Comparison of ENCODE assay signal across 9 cellular contexts in the genomic region with DNA sequence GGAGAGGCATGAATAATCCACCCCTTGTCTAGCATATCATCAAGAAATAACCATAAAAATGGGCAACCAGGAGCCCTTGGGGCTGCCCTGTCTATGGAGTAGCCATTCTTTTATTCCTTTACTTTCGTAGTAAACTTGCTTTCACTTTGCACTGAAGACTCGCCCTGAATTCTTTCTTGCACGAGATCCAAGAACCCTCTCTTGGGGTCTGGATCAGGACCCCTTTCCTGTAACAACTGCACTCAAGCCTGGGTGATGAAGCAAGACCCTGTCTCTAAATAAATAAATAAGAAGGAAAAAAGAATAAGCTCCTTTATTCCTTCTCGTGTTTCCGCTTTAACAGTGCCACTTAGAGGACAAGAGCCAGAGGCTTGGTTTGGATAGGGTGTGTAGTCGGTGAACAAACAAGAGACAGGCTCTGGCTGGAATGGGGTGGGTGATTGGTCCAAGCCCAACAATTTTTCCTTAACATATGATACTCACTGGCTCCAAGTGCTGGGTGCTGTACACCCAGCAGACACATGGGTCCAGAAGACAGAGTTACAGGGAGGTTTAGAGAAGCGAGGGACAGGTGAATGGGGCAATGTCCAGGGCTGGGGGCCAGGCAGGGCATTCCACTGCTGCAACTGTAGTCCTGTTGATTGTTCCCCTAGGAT.
A peak's percentile ranks its signal among the peaks of the same experiment; 100 is the strongest.
DNase-seq lines count a peak whose midpoint lies in the region; ATAC-seq, FAIRE-seq and TF ChIP-seq lines count a peak whose summit lies in the region.
"Had no signal": no experiment of that assay in that cellular context is flagged by ENCODE, and none has a peak within 500 bp of the region (broad histone marks: within the 10 kb centered on the region; RNA-seq: fewer than 3 reads in every experiment).

No MANE protein-coding gene starts in this region.

- CTCF ChIA-PET in K562 (lab: Yijun Ruan, JAX; ENCODE audit: low intra/inter-chr PET ratio), result no interaction called here
- CTCF ChIA-PET in activated CD8-positive, alpha-beta T cell treated with anti-CD3 and anti-CD28 coated beads for 36 hours (lab: Charles Lee), result interaction anchor here (1.5 to 2.6 kb wide), 3 partner anchors 9 to 98 kb away, joined by 4 to 11 read pairs (median 5); no protein-coding TSS in a partner anchor

- H4K20me1 ChIP-seq in K562 (replicated peaks; ENCODE audit: control insufficient read depth, insufficient read depth, low read length), result no peaks in the 10 kb centered on the region

- ATAC-seq in K562, result peak; percentile 72
- ATAC-seq in lower lobe of right lung, result peak; percentile 89 to 92
- ATAC-seq in activated CD8-positive, alpha-beta T cell treated with anti-CD3 and anti-CD28 coated beads for 36 hours, result no peak
- no peak for ATAC-seq in GM21423 (IDR thresholded peaks at IDR 0.05; ENCODE audit: unreplicated experiment)

- DNase-seq in NCI-H146 (lab: John Stamatoyannopoulos, UW) (peak; percentile 24), NCI-H146 treated with DMSO at 0.1 percent for 48 hours (lab: John Stamatoyannopoulos, UW; ENCODE audit: unreplicated experiment) (no peak), K562 (ENCODE audit: extremely low read depth in 1 of 4, low spot score in 3 of 4) (no peak), lower lobe of right lung (no peak), type B pancreatic cell (ENCODE audit: extremely low spot score, unreplicated experiment) (no peak), ACHN (no peak)
- no peak for DNase-seq in activated CD8-positive, alpha-beta T cell treated with anti-CD3 and anti-CD28 coated beads for 36 hours
- DNase-seq: NCI-H1930 had no signal

- 0 out of 3 replicates have a peak overlapping the region, but pooled peaks have one; percentile 35 for H3K27ac ChIP-seq in K562 (ENCODE audit: extremely low read depth, low read depth, low read length)
- peak overlapping the region; percentile 54 for H3K27ac ChIP-seq in lower lobe of right lung

- no peaks in the 10 kb centered on the region for H3K36me3 Mint-ChIP-seq in type B pancreatic cell
- no peaks in the 10 kb centered on the region for H3K36me3 Mint-ChIP-seq in activated CD8-positive, alpha-beta T cell treated with anti-CD3 and anti-CD28 coated beads for 36 hours (ENCODE audit: low read depth)

- WGBS in K562 (ENCODE audit: insufficient coverage, low coverage, missing lambda C conversion rate), result 29% methylated on average over 7 of the region's 7 CpGs

- H3K4me3 ChIP-seq in K562, result peak overlapping the region; percentile 33
- peak overlapping the region; percentile 48 for H3K4me3 ChIP-seq in lower lobe of right lung

- TF ChIP-seq POLR2A in K562 (conservative IDR thresholded peaks at IDR 0.05), result no peak

- no peak for TF ChIP-seq RAD21 in K562 (CRISPR knock-in tag; conservative IDR thresholded peaks at IDR 0.05 in 1 of 2, IDR thresholded peaks at IDR 0.05 in 1 of 2)

- peak overlapping the region; percentile 89 for H2AFZ ChIP-seq in K562 (ENCODE audit: low read depth, low read length)

- H3K79me2 ChIP-seq in K562 (ENCODE audit: control insufficient read depth, insufficient read depth, low read length), result no peaks in the 10 kb centered on the region

- H3K4me2 ChIP-seq in K562 (ENCODE audit: insufficient read depth, low read length), result peak overlapping the region; percentile 70

- peak overlapping the region; percentile 17 for H3K27ac Mint-ChIP-seq in type B pancreatic cell
- H3K27ac Mint-ChIP-seq in activated CD8-positive, alpha-beta T cell treated with anti-CD3 and anti-CD28 coated beads for 36 hours, result no peak overlapping the region

- H3K27me3 ChIP-seq in K562 (ENCODE audit: control insufficient read depth in 2 of 2, insufficient read depth in 2 of 2, low read length in 2 of 2), result no peaks in the 10 kb centered on the region
- no peaks in the 10 kb centered on the region for H3K27me3 ChIP-seq in lower lobe of right lung (ENCODE audit: low read depth)

- TF ChIP-seq EP300 in K562 (IDR thresholded peaks at IDR 0.05; ENCODE audit: low read length), result no peak

- H3K4me3 Mint-ChIP-seq in type B pancreatic cell, result peak overlapping the region; percentile 20
- no peak overlapping the region for H3K4me3 Mint-ChIP-seq in activated CD8-positive, alpha-beta T cell treated with anti-CD3 and anti-CD28 coated beads for 36 hours

- no TSS peak for BruUV-seq in K562 (replicated peaks; lab: Mats Ljungman, UMichigan)

- H3K36me3 ChIP-seq in K562 (ENCODE audit: control insufficient read depth, insufficient read depth, low read length) (no peaks in the 10 kb centered on the region), lower lobe of right lung (no peaks in the 10 kb centered on the region)

- H3K9me3 ChIP-seq in K562 (replicated peaks; ENCODE audit: control insufficient read depth, insufficient read depth, low read depth, low read length), result no peaks in the 10 kb centered on the region
- peaks cover 5% of the 10 kb centered on the region for H3K9me3 ChIP-seq in lower lobe of right lung

- no peaks in the 10 kb centered on the region for H3K9me1 ChIP-seq in K562 (ENCODE audit: control insufficient read depth, insufficient read depth, low read length)

- H3K9me3 Mint-ChIP-seq in type B pancreatic cell, result no peaks in the 10 kb centered on the region
- peaks cover 19% of the 10 kb centered on the region for H3K9me3 Mint-ChIP-seq in activated CD8-positive, alpha-beta T cell treated with anti-CD3 and anti-CD28 coated beads for 36 hours

- H3K4me1 ChIP-seq in K562 (replicated peaks in 1 of 2; ENCODE audit: control insufficient read depth in 2 of 2, insufficient read depth in 2 of 2, low read length in 2 of 2) (peaks cover 9 to 18% of the 10 kb centered on the region in 2 experiments; a peak in 4 of 5 replicates), lower lobe of right lung (peaks cover 12% of the 10 kb centered on the region)

- in situ Hi-C loops in K562 (cut with MboI), result no loop called here
- in situ Hi-C loops in ACHN (cut with HindIII; ENCODE audit: low pct_ligation_motif_present, low pct_unique_long_range_greater_than_20kb, low sequenced_read_pairs), result no loop called here

- peak overlapping the region in 1 of 2 experiments; percentile 14; a peak in 1 of 4 replicates for H3K9ac ChIP-seq in K562 (ENCODE audit: insufficient read depth in 1 of 2, low read depth in 2 of 2, low read length in 2 of 2)

- H3K27me3 Mint-ChIP-seq in type B pancreatic cell, result peaks cover 5% of the 10 kb centered on the region
- H3K27me3 Mint-ChIP-seq in activated CD8-positive, alpha-beta T cell treated with anti-CD3 and anti-CD28 coated beads for 36 hours, result no peaks in the 10 kb centered on the region

- TF ChIP-seq CTCF in K562 (IDR thresholded peaks at IDR 0.05 in 2 of 3, conservative IDR thresholded peaks at IDR 0.05 in 1 of 3; ENCODE audit: insufficient read depth in 2 of 3, low read depth in 1 of 3, low read length in 3 of 3), result no peak
- no peak for TF ChIP-seq CTCF in lower lobe of right lung (IDR thresholded peaks at IDR 0.05)
- no peak for TF ChIP-seq CTCF in type B pancreatic cell (conservative IDR thresholded peaks at IDR 0.05)
- no peak for TF ChIP-seq CTCF in activated CD8-positive, alpha-beta T cell treated with anti-CD3 and anti-CD28 coated beads for 36 hours (IDR thresholded peaks at IDR 0.05)

- intact Hi-C loops in K562 (cut with micrococcal nuclease), result no loop called here
- intact Hi-C loops in lower lobe of right lung (cut with DNase I), result no loop called here
- intact Hi-C loops in activated CD8-positive, alpha-beta T cell treated with anti-CD3 and anti-CD28 coated beads for 36 hours (cut with micrococcal nuclease), result no loop called here

- POLR2A ChIA-PET in K562 (lab: Yijun Ruan, JAX), result interaction anchor here (0.8 to 0.9 kb wide), 3 partner anchors 10 to 37 kb away, joined by 3 to 4 read pairs (median 3); no protein-coding TSS in a partner anchor
- POLR2A ChIA-PET in activated CD8-positive, alpha-beta T cell treated with anti-CD3 and anti-CD28 coated beads for 36 hours (lab: Charles Lee), result interaction anchor here (1.1 kb wide), 1 partner anchor 17 kb away, joined by 5 read pairs; no protein-coding TSS in a partner anchor

- peaks cover 33% of the 10 kb centered on the region for H3K4me1 Mint-ChIP-seq in type B pancreatic cell (ENCODE audit: unreplicated experiment)
- H3K4me1 Mint-ChIP-seq in activated CD8-positive, alpha-beta T cell treated with anti-CD3 and anti-CD28 coated beads for 36 hours (ENCODE audit: low read depth), result peaks cover 10% of the 10 kb centered on the region

- FAIRE-seq in K562 (lab: Jason Lieb, UNC), result no peak

TF ChIP-seq in K562, 482 proteins besides CTCF, POLR2A, EP300 and RAD21:
- TF ChIP-seq DACH1 (IDR thresholded peaks at IDR 0.05; ENCODE audit: partially characterized antibody), result no peak
- TF ChIP-seq NR2C2 (CRISPR knock-in tag; IDR thresholded peaks at IDR 0.05), result no peak
- TF ChIP-seq NR2C2 (tag; IDR thresholded peaks at IDR 0.05), result peak; percentile 49; the same call in 1 of the 2 replicates
- 0 out of 2 replicates have a peak, but pooled peaks have one; percentile 7 for TF ChIP-seq ESRRA (IDR thresholded peaks at IDR 0.05; ENCODE audit: borderline replicate concordance, low read depth)

Comparison
In these comparisons a context has a peak if more than half of its experiments do, and no peak if none do; other contexts are left out.
1. ATAC-seq: peak in K562 (single experiment) and lower lobe of right lung (2 of 2); none in activated CD8-positive, alpha-beta T cell treated with anti-CD3 and anti-CD28 coated beads for 36 hours (single experiment) and GM21423 (single experiment).